ENCODE assay signal across 9 cellular contexts in genomic region chr20:4041748-4042411, GRCh38. TPM values are rescaled to one million over a fixed set of nuclear protein-coding genes. Genes with fewer than 3 reads are reported as not detected.
DNase-seq lines count a peak whose midpoint lies in the region; ATAC-seq, FAIRE-seq and TF ChIP-seq lines count a peak whose summit lies in the region.
"Had no signal": no experiment of that assay in that cellular context is flagged by ENCODE, and none has a peak within 500 bp of the region (broad histone marks: within the 10 kb centered on the region; RNA-seq: fewer than 3 reads in every experiment).

No MANE protein-coding gene starts in this region.

- no peak for TF ChIP-seq POLR2A in endothelial cell of umbilical vein (IDR thresholded peaks at IDR 0.05; ENCODE audit: low read depth, low read length)

- H4K8ac ChIP-seq in trophoblast cell (ENCODE audit: low read depth, low read length): no peak overlapping the region

- H2BK12ac ChIP-seq in trophoblast cell (ENCODE audit: low read length): no peak overlapping the region

- H3K9ac ChIP-seq in endothelial cell of umbilical vein (replicated peaks; ENCODE audit: extremely low read depth, insufficient read depth, low read length): no peak overlapping the region
- H3K9ac ChIP-seq in trophoblast cell (ENCODE audit: low read length): no peak overlapping the region

- DNase-seq in GM03348 (ENCODE audit: low spot score) (peak; percentile 62), NCI-H460 (ENCODE audit: extremely low read depth, low read depth) (peak; percentile 30), endothelial cell of umbilical vein (ENCODE audit: low read depth, low spot score) (peak; percentile 18), trophoblast cell (peak; percentile 59 to 60), retina (no peak)

- no peak overlapping the region for H3K27ac ChIP-seq in endothelial cell of umbilical vein (ENCODE audit: insufficient read depth, low read depth, low read length)
- no peak overlapping the region for H3K27ac ChIP-seq in trophoblast cell (ENCODE audit: low read depth, low read length)
- H3K27ac ChIP-seq: SK-N-MC had no signal

- H3K4ac ChIP-seq in trophoblast cell (ENCODE audit: low read depth, low read length): no peak overlapping the region

- no peak overlapping the region for H3K4me3 ChIP-seq in endothelial cell of umbilical vein (replicated peaks in 1 of 3; ENCODE audit: insufficient read depth in 1 of 3, low read depth in 1 of 3, low read length in 3 of 3)
- H3K4me3 ChIP-seq in trophoblast cell (ENCODE audit: low read depth, low read length): no peak overlapping the region
- H3K4me3 ChIP-seq: SK-N-MC had no signal

- no peak for TF ChIP-seq CTCF in endothelial cell of umbilical vein (IDR thresholded peaks at IDR 0.05; ENCODE audit: extremely low read depth in 1 of 2, insufficient read depth in 1 of 2, low read depth in 1 of 2, low read length in 2 of 2)

- peak; percentile 12 for FAIRE-seq in endothelial cell of umbilical vein (lab: Jason Lieb, UNC)

- no peaks in the 10 kb centered on the region for H3K9me3 ChIP-seq in endothelial cell of umbilical vein (replicated peaks; ENCODE audit: control insufficient read depth, insufficient read depth, low read length)
- H3K9me3 ChIP-seq in trophoblast cell (ENCODE audit: insufficient read depth, low read depth, low read length): peaks cover 6% of the 10 kb centered on the region

- no peak overlapping the region for H2BK5ac ChIP-seq in trophoblast cell (ENCODE audit: low read depth, low read length, poor library complexity)

- ATAC-seq in HG02938 (IDR thresholded peaks at IDR 0.05; ENCODE audit: unreplicated experiment) (no peak), HG02763 (IDR thresholded peaks at IDR 0.05; ENCODE audit: unreplicated experiment) (no peak), HG02870 (IDR thresholded peaks at IDR 0.05; ENCODE audit: unreplicated experiment) (no peak)

- H3K79me1 ChIP-seq in trophoblast cell (ENCODE audit: low read length): no peaks in the 10 kb centered on the region

- peaks cover 11% of the 10 kb centered on the region for H3K4me1 ChIP-seq in endothelial cell of umbilical vein (ENCODE audit: control insufficient read depth, extremely low read depth, insufficient read depth, low read length)
- H3K4me1 ChIP-seq in trophoblast cell (ENCODE audit: control insufficient read depth in 1 of 2, insufficient read depth in 2 of 2, low read length in 2 of 2): peaks cover 7 to 14% of the 10 kb centered on the region in 2 experiments

- H2AFZ ChIP-seq in endothelial cell of umbilical vein (ENCODE audit: low read depth, low read length): no peak overlapping the region
- H2AFZ ChIP-seq in trophoblast cell (ENCODE audit: insufficient read depth, low read length, poor library complexity): no peak overlapping the region

- H3K27me3 ChIP-seq in endothelial cell of umbilical vein (ENCODE audit: control insufficient read depth in 2 of 2, insufficient read depth in 2 of 2, low read length in 2 of 2) (no peaks in the 10 kb centered on the region), trophoblast cell (ENCODE audit: insufficient read depth, low read length) (no peaks in the 10 kb centered on the region)

- POLR2A ChIA-PET in endothelial cell of umbilical vein (lab: Charles Lee): interaction anchor here (0.6 kb wide), 1 partner anchor 1019 kb away, joined by 6 read pairs; no protein-coding TSS in a partner anchor

- no peak overlapping the region for H2AK5ac ChIP-seq in trophoblast cell (ENCODE audit: low read length)

- H2BK120ac ChIP-seq in trophoblast cell (ENCODE audit: insufficient read depth, low read length, poor library complexity): no peak overlapping the region

- no peak overlapping the region for H4K91ac ChIP-seq in trophoblast cell (ENCODE audit: low read depth, low read length)

- CTCF ChIA-PET in endothelial cell of umbilical vein (lab: Charles Lee): interaction anchor here (1.0 kb wide), 1 partner anchor 43 kb away, joined by 3 read pairs; no protein-coding TSS in a partner anchor

- H3K79me2 ChIP-seq in endothelial cell of umbilical vein (ENCODE audit: control insufficient read depth, insufficient read depth, low read length): no peaks in the 10 kb centered on the region
- H3K79me2 ChIP-seq in trophoblast cell (ENCODE audit: control insufficient read depth, insufficient read depth, low read length, poor library complexity): no peaks in the 10 kb centered on the region

- no CpG with 5 or more reads among the region's 8 CpGs for WGBS in trophoblast cell (ENCODE audit: extremely low coverage, insufficient coverage, insufficient read length)

- intact Hi-C loops in endothelial cell of umbilical vein (cut with micrococcal nuclease): no loop called here

- no peak overlapping the region for H3K18ac ChIP-seq in trophoblast cell (ENCODE audit: low read length)

- H3K36me3 ChIP-seq in endothelial cell of umbilical vein (ENCODE audit: control insufficient read depth in 2 of 2, extremely low read depth in 1 of 2, insufficient read depth in 2 of 2, low read length in 2 of 2) (no peaks in the 10 kb centered on the region), trophoblast cell (ENCODE audit: control insufficient read depth in 1 of 2, insufficient read depth in 2 of 2, low read length in 2 of 2) (no peaks in the 10 kb centered on the region)

- H3K4me2 ChIP-seq in endothelial cell of umbilical vein (ENCODE audit: insufficient read depth, low read length) (no peak overlapping the region), trophoblast cell (ENCODE audit: low read length) (no peak overlapping the region)

- H4K20me1 ChIP-seq in endothelial cell of umbilical vein (replicated peaks; ENCODE audit: control insufficient read depth, extremely low read depth, insufficient read depth, low read length): no peaks in the 10 kb centered on the region

- dilution Hi-C loops in endothelial cell of umbilical vein (cut with MboI; ENCODE audit: extremely low pct_ligation_motif_present, low sequenced_read_pairs): no loop called here

- H3K9me1 ChIP-seq in endothelial cell of umbilical vein (replicated peaks; ENCODE audit: control insufficient read depth, extremely low read depth, insufficient read depth, low read length): no peaks in the 10 kb centered on the region

- H4K12ac ChIP-seq in trophoblast cell (ENCODE audit: low read depth, low read length): no peak overlapping the region

- no peak overlapping the region for H3K23ac ChIP-seq in trophoblast cell (ENCODE audit: low read length)

- BruUV-seq in endothelial cell of umbilical vein (replicated peaks; lab: Mats Ljungman, UMichigan): no TSS peak

- no peak overlapping the region for H3K14ac ChIP-seq in trophoblast cell (ENCODE audit: low read length)

TF ChIP-seq in endothelial cell of umbilical vein, 7 proteins besides CTCF, POLR2A, EP300 and RAD21:
- TF ChIP-seq POLR2AphosphoS5 (IDR thresholded peaks at IDR 0.05; ENCODE audit: insufficient read depth, low read depth, low read length) (no peak), FOS (IDR thresholded peaks at IDR 0.05; ENCODE audit: borderline replicate concordance, insufficient read depth, low read length) (peak; percentile 9), GATA2 (IDR thresholded peaks at IDR 0.05; ENCODE audit: insufficient read depth, insufficient read length, low read depth, low read length) (no peak), JUN (IDR thresholded peaks at IDR 0.05; ENCODE audit: borderline replicate concordance, insufficient read depth, insufficient read length, low read depth) (no peak), EZH2 (IDR thresholded peaks at IDR 0.05; ENCODE audit: borderline replicate concordance, low read depth, low read length, severe bottlenecking) (no peak), MYC (IDR thresholded peaks at IDR 0.05; ENCODE audit: low read depth, low read length) (no peak)

RNA-seq across cellular contexts. Expression of gene RNF24, which starts 26.5 kb away (rescaled TPM):
- total RNA-seq in NCI-H460 (2014; rRNA removed; shearing (Covaris generic)): 8.5 and 11.3 TPM in 2 replicates
- polyA plus RNA-seq in NCI-H460 (2014; cell fraction: nucleus; rRNA removed): 2.2 and 9.0 TPM in 2 replicates
- 9.0 and 11.7 TPM in 2 replicates for total RNA-seq in endothelial cell of umbilical vein
- polyA plus RNA-seq in endothelial cell of umbilical vein: 4.1 and 4.5 TPM in 2 replicates
- 3.8 and 4.3 TPM in 2 replicates for polyA plus RNA-seq in endothelial cell of umbilical vein (2011; cell fraction: cytosol; rRNA removed)
- polyA plus RNA-seq in endothelial cell of umbilical vein (2011; cell fraction: nucleus; rRNA removed): 4.2 and 4.7 TPM in 2 replicates
- polyA plus RNA-seq in endothelial cell of umbilical vein (2012): 14.3 and 15.7 TPM in 2 replicates
- 5.8 and 7.9 TPM in 2 replicates for polyA minus RNA-seq in endothelial cell of umbilical vein
- polyA minus RNA-seq in endothelial cell of umbilical vein (2011; cell fraction: cytosol; rRNA and poly(A)+ RNA removed): 12.7 TPM
- polyA minus RNA-seq in endothelial cell of umbilical vein (2011; cell fraction: nucleus; rRNA and poly(A)+ RNA removed): 3.4 and 3.6 TPM in 2 replicates
- polyA plus RNA-seq in trophoblast cell (2013): 8.4 and 8.8 TPM in 2 replicates
